8 cellular contexts compared by ENCODE assay signal in genomic region chr4:20422398-20422797, GRCh38.
DNase-seq lines count a peak whose midpoint lies in the region; ATAC-seq lines count a peak whose summit lies in the region.

No MANE protein-coding gene starts in this region.

- peaks cover 6% of the 10 kb centered on the region for H3K4me1 Mint-ChIP-seq in activated CD8-positive, alpha-beta memory T cell treated with anti-CD3 and anti-CD28 coated beads, Interleukin-2, amount 10 ng/mL, durations not matched to agents 7 days and 5 days

- no peaks in the 10 kb centered on the region for H3K36me3 Mint-ChIP-seq in activated CD8-positive, alpha-beta memory T cell treated with anti-CD3 and anti-CD28 coated beads, Interleukin-2, amount 10 ng/mL, durations not matched to agents 7 days and 5 days

- H3K27me3 Mint-ChIP-seq in activated CD8-positive, alpha-beta memory T cell treated with anti-CD3 and anti-CD28 coated beads, Interleukin-2, amount 10 ng/mL, durations not matched to agents 7 days and 5 days: peaks cover 9% of the 10 kb centered on the region

- H3K4me3 Mint-ChIP-seq in activated CD8-positive, alpha-beta memory T cell treated with anti-CD3 and anti-CD28 coated beads, Interleukin-2, amount 10 ng/mL, durations not matched to agents 7 days and 5 days: no peak overlapping the region

- no peaks in the 10 kb centered on the region for H3K9me3 Mint-ChIP-seq in activated CD8-positive, alpha-beta memory T cell treated with anti-CD3 and anti-CD28 coated beads, Interleukin-2, amount 10 ng/mL, durations not matched to agents 7 days and 5 days (ENCODE audit: low read depth)

- intact Hi-C loops in sciatic nerve (cut with DNase I): loop anchor here (5.0 to 10.0 kb wide), 2 partner anchors 262 to 1915 kb away; no protein-coding TSS in a partner anchor

- H3K27ac Mint-ChIP-seq in activated CD8-positive, alpha-beta memory T cell treated with anti-CD3 and anti-CD28 coated beads, Interleukin-2, amount 10 ng/mL, durations not matched to agents 7 days and 5 days: no peak overlapping the region

- ATAC-seq in GM19397 (IDR thresholded peaks at IDR 0.05; ENCODE audit: unreplicated experiment): peak; percentile 51
- peak; percentile 81 for ATAC-seq in HG03175 (IDR thresholded peaks at IDR 0.05; ENCODE audit: unreplicated experiment)
- peak; percentile 41 for ATAC-seq in activated CD8-positive, alpha-beta memory T cell treated with anti-CD3 and anti-CD28 coated beads, Interleukin-2, amount 10 ng/mL, durations not matched to agents 7 days and 5 days
- peak; percentile 63 for ATAC-seq in sciatic nerve

- DNase-seq in DMS53 (lab: John Stamatoyannopoulos, UW) (peak; percentile 88), NCI-H524 (lab: John Stamatoyannopoulos, UW) (peak; percentile 57 to 68), glomerular endothelial cell (ENCODE audit: extremely low read depth, low read depth, low spot score) (peak; percentile 52), sciatic nerve (ENCODE audit: low spot score) (no peak), GDM1 (lab: John Stamatoyannopoulos, UW) (no peak)
- peak; percentile 58 for DNase-seq in activated CD8-positive, alpha-beta memory T cell treated with anti-CD3 and anti-CD28 coated beads, Interleukin-2, amount 10 ng/mL, durations not matched to agents 7 days and 5 days

- CTCF ChIA-PET in activated CD8-positive, alpha-beta memory T cell treated with anti-CD3 and anti-CD28 coated beads, Interleukin-2, amount 10 ng/mL, durations not matched to agents 7 days and 5 days (lab: Charles Lee): interaction anchor here (0.9 to 1.1 kb wide), 3 partner anchors 24 to 277 kb away, joined by 3 to 4 read pairs (median 3); no protein-coding TSS in a partner anchor

Comparison
In these comparisons a context has a peak if more than half of its experiments do, and no peak if none do; other contexts are left out.
1. DNase-seq: peak in DMS53 (single experiment), NCI-H524 (2 of 2), activated CD8-positive, alpha-beta memory T cell treated with anti-CD3 and anti-CD28 coated beads, Interleukin-2, amount 10 ng/mL, durations not matched to agents 7 days and 5 days (single experiment) and glomerular endothelial cell (single experiment); none in sciatic nerve (single experiment) and GDM1 (single experiment).
2. Peak in every context shown above with its lines, with median percentiles within 50 percentile points of each other: ATAC-seq.